Comparison of ENCODE assay signal across 1 cellular context in the genomic region with DNA sequence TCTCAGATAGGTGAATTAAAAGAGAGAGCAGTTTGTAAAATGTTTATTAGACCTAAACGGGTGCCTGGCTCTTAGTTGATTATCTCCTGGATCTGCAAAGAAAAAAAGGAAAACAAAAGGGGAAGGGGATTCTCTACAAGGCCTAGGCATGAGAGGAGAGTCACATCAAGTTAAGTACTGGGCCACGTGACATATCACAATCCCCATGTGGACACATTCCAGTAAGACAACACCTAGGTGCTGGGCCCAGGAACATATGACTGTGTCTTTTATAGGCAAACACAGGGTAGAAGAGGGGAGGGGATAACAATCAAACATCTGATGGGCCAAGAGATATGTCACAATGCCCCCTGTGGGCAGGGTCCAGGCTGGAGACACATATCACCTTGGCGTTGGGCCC.
TF ChIP-seq lines count a peak whose summit lies in the region.

No MANE protein-coding gene starts in this region.

TF ChIP-seq in HepG2, 621 proteins besides CTCF, POLR2A, EP300 and RAD21 (continued from another document):
- TF ChIP-seq GTF3A (CRISPR knock-in tag; conservative IDR thresholded peaks at IDR 0.05) (no peak), CREM (IDR thresholded peaks at IDR 0.05) (no peak), CREM (CRISPR knock-in tag; IDR thresholded peaks at IDR 0.05) (no peak), MAF1 (CRISPR knock-in tag; IDR thresholded peaks at IDR 0.05; ENCODE audit: borderline replicate concordance) (no peak), TP53 (CRISPR knock-in tag; conservative IDR thresholded peaks at IDR 0.05) (no peak), CEBPB (IDR thresholded peaks at IDR 0.05; ENCODE audit: borderline replicate concordance, low read depth, low read length) (peak; percentile 23; the same call in 1 of the 2 replicates), SP5 (CRISPR knock-in tag; IDR thresholded peaks at IDR 0.05; ENCODE audit: borderline replicate concordance, low read depth) (no peak), ZBTB21 (CRISPR knock-in tag; IDR thresholded peaks at IDR 0.05) (no peak), RAD51 (IDR thresholded peaks at IDR 0.05; ENCODE audit: borderline replicate concordance) (peak; percentile 18; the same call in 1 of the 2 replicates), REXO4 (CRISPR knock-in tag; IDR thresholded peaks at IDR 0.05; ENCODE audit: borderline replicate concordance) (no peak), ZBTB8A (CRISPR knock-in tag; IDR thresholded peaks at IDR 0.05; ENCODE audit: borderline replicate concordance, low read depth) (no peak), SOX13 (IDR thresholded peaks at IDR 0.05) (no peak), SOX13 (CRISPR knock-in tag; conservative IDR thresholded peaks at IDR 0.05 in 1 of 2, IDR thresholded peaks at IDR 0.05 in 1 of 2) (0 out of 4 replicates have a peak, but pooled peaks of 1 of the 2 experiments have one; percentile 10), SMYD3 (CRISPR knock-in tag; IDR thresholded peaks at IDR 0.05) (no peak), ZNF549 (CRISPR knock-in tag; IDR thresholded peaks at IDR 0.05) (no peak)
- TF ChIP-seq, protein P1, sequence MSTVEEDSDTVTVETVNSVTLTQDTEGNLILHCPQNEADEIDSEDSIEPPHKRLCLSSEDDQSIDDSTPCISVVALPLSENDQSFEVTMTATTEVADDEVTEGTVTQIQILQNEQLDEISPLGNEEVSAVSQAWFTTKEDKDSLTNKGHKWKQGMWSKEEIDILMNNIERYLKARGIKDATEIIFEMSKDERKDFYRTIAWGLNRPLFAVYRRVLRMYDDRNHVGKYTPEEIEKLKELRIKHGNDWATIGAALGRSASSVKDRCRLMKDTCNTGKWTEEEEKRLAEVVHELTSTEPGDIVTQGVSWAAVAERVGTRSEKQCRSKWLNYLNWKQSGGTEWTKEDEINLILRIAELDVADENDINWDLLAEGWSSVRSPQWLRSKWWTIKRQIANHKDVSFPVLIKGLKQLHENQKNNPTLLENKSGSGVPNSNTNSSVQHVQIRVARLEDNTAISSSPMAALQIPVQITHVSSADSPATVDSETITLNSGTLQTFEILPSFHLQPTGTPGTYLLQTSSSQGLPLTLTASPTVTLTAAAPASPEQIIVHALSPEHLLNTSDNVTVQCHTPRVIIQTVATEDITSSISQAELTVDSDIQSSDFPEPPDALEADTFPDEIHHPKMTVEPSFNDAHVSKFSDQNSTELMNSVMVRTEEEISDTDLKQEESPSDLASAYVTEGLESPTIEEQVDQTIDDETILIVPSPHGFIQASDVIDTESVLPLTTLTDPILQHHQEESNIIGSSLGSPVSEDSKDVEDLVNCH (CRISPR knock-in tag; IDR thresholded peaks at IDR 0.05): no peak
- TF ChIP-seq, protein P2, sequence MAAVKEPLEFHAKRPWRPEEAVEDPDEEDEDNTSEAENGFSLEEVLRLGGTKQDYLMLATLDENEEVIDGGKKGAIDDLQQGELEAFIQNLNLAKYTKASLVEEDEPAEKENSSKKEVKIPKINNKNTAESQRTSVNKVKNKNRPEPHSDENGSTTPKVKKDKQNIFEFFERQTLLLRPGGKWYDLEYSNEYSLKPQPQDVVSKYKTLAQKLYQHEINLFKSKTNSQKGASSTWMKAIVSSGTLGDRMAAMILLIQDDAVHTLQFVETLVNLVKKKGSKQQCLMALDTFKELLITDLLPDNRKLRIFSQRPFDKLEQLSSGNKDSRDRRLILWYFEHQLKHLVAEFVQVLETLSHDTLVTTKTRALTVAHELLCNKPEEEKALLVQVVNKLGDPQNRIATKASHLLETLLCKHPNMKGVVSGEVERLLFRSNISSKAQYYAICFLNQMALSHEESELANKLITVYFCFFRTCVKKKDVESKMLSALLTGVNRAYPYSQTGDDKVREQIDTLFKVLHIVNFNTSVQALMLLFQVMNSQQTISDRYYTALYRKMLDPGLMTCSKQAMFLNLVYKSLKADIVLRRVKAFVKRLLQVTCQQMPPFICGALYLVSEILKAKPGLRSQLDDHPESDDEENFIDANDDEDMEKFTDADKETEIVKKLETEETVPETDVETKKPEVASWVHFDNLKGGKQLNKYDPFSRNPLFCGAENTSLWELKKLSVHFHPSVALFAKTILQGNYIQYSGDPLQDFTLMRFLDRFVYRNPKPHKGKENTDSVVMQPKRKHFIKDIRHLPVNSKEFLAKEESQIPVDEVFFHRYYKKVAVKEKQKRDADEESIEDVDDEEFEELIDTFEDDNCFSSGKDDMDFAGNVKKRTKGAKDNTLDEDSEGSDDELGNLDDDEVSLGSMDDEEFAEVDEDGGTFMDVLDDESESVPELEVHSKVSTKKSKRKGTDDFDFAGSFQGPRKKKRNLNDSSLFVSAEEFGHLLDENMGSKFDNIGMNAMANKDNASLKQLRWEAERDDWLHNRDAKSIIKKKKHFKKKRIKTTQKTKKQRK (IDR thresholded peaks at IDR 0.05; ENCODE audit: low read length): no peak
- TF ChIP-seq, protein P3, sequence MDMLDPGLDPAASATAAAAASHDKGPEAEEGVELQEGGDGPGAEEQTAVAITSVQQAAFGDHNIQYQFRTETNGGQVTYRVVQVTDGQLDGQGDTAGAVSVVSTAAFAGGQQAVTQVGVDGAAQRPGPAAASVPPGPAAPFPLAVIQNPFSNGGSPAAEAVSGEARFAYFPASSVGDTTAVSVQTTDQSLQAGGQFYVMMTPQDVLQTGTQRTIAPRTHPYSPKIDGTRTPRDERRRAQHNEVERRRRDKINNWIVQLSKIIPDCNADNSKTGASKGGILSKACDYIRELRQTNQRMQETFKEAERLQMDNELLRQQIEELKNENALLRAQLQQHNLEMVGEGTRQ (IDR thresholded peaks at IDR 0.05; ENCODE audit: low read depth, low read length): peak; percentile 58
- TF ChIP-seq, protein P3 (CRISPR knock-in tag; IDR thresholded peaks at IDR 0.05; ENCODE audit: borderline replicate concordance): peak; percentile 46; the same call in 1 of the 2 replicates
- TF ChIP-seq, protein P4, sequence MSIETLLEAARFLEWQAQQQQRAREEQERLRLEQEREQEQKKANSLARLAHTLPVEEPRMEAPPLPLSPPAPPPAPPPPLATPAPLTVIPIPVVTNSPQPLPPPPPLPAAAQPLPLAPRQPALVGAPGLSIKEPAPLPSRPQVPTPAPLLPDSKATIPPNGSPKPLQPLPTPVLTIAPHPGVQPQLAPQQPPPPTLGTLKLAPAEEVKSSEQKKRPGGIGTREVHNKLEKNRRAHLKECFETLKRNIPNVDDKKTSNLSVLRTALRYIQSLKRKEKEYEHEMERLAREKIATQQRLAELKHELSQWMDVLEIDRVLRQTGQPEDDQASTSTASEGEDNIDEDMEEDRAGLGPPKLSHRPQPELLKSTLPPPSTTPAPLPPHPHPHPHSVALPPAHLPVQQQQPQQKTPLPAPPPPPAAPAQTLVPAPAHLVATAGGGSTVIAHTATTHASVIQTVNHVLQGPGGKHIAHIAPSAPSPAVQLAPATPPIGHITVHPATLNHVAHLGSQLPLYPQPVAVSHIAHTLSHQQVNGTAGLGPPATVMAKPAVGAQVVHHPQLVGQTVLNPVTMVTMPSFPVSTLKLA (IDR thresholded peaks at IDR 0.05): peak; percentile 98
- TF ChIP-seq, protein P5, sequence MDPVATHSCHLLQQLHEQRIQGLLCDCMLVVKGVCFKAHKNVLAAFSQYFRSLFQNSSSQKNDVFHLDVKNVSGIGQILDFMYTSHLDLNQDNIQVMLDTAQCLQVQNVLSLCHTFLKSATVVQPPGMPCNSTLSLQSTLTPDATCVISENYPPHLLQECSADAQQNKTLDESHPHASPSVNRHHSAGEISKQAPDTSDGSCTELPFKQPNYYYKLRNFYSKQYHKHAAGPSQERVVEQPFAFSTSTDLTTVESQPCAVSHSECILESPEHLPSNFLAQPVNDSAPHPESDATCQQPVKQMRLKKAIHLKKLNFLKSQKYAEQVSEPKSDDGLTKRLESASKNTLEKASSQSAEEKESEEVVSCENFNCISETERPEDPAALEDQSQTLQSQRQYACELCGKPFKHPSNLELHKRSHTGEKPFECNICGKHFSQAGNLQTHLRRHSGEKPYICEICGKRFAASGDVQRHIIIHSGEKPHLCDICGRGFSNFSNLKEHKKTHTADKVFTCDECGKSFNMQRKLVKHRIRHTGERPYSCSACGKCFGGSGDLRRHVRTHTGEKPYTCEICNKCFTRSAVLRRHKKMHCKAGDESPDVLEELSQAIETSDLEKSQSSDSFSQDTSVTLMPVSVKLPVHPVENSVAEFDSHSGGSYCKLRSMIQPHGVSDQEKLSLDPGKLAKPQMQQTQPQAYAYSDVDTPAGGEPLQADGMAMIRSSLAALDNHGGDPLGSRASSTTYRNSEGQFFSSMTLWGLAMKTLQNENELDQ (CRISPR knock-in tag; IDR thresholded peaks at IDR 0.05; ENCODE audit: borderline replicate concordance): no peak
- TF ChIP-seq, protein P6, sequence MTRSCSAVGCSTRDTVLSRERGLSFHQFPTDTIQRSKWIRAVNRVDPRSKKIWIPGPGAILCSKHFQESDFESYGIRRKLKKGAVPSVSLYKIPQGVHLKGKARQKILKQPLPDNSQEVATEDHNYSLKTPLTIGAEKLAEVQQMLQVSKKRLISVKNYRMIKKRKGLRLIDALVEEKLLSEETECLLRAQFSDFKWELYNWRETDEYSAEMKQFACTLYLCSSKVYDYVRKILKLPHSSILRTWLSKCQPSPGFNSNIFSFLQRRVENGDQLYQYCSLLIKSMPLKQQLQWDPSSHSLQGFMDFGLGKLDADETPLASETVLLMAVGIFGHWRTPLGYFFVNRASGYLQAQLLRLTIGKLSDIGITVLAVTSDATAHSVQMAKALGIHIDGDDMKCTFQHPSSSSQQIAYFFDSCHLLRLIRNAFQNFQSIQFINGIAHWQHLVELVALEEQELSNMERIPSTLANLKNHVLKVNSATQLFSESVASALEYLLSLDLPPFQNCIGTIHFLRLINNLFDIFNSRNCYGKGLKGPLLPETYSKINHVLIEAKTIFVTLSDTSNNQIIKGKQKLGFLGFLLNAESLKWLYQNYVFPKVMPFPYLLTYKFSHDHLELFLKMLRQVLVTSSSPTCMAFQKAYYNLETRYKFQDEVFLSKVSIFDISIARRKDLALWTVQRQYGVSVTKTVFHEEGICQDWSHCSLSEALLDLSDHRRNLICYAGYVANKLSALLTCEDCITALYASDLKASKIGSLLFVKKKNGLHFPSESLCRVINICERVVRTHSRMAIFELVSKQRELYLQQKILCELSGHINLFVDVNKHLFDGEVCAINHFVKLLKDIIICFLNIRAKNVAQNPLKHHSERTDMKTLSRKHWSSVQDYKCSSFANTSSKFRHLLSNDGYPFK (CRISPR knock-in tag; IDR thresholded peaks at IDR 0.05; ENCODE audit: borderline replicate concordance): no peak
